In the genomic region with DNA sequence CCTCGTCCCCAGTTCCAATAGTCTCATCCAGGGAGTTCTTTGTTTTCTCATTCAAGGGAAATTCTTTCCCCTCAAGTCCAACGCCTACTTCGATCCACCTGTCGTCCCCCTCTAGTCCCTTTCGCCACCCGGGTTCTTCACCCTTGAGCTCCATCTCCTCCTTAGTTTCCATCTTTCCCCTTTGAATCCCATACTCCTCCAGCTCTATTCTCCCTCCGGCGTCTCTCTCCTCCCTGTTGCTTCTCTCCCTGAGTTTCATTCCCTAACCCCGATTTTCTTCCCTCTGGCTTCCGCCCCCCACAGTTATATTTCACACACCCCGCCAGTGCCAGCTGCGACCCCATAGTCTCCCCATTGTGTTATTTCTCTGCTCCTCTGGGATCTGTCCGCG, we compare ENCODE assay signal across 9 cellular contexts. TPM values are rescaled to one million over a fixed set of nuclear protein-coding genes. Genes with fewer than 3 reads are reported as not detected.
A peak's percentile ranks its signal among the peaks of the same experiment; 100 is the strongest.
DNase-seq lines count a peak whose midpoint lies in the region; ATAC-seq and TF ChIP-seq lines count a peak whose summit lies in the region.
"Had no signal": no experiment of that assay in that cellular context is flagged by ENCODE, and none has a peak within 500 bp of the region (broad histone marks: within the 10 kb centered on the region; RNA-seq: fewer than 3 reads in every experiment).

No MANE protein-coding gene starts in this region.

- H3K4me1 ChIP-seq in SJCRH30 (no peaks in the 10 kb centered on the region), gastroesophageal sphincter (peaks cover 0 to 31% (median 5%) of the 10 kb centered on the region in 3 donors)

- no peaks in the 10 kb centered on the region for H3K36me3 ChIP-seq in SJCRH30
- H3K36me3 ChIP-seq in gastroesophageal sphincter, result peaks cover 0 to 9% of the 10 kb centered on the region in 2 donors

- peaks cover 54% of the 10 kb centered on the region for H3K27me3 Mint-ChIP-seq in activated CD4-positive, alpha-beta T cell treated with anti-CD3 and anti-CD28 coated beads, Interleukin-2, amount 10 ng/mL, durations not matched to agents 7 days and 5 days
- H3K27me3 Mint-ChIP-seq in stimulated activated naive CD8-positive, alpha-beta T cell treated with anti-CD3 and anti-CD28 coated beads, Interleukin-15, amount 100 ng/mL, for 72 hours, result peaks cover 59% of the 10 kb centered on the region

- no peak for TF ChIP-seq CTCF in gastroesophageal sphincter (IDR thresholded peaks at IDR 0.05)

- H3K27me3 ChIP-seq in SJCRH30 (peaks cover 17% of the 10 kb centered on the region), gastroesophageal sphincter (peaks cover 63% of the 10 kb centered on the region)

- H3K4me3 ChIP-seq in SJCRH30, result peak overlapping the region; percentile 59
- peak overlapping the region in 1 of 2 donors; percentile 67 for H3K4me3 ChIP-seq in gastroesophageal sphincter

- H3K4me3 Mint-ChIP-seq in activated CD4-positive, alpha-beta T cell treated with anti-CD3 and anti-CD28 coated beads, Interleukin-2, amount 10 ng/mL, durations not matched to agents 7 days and 5 days, result peak overlapping the region; percentile 79
- peak overlapping the region; percentile 74 to 84 for H3K4me3 Mint-ChIP-seq in stimulated activated naive CD8-positive, alpha-beta T cell treated with anti-CD3 and anti-CD28 coated beads, Interleukin-15, amount 100 ng/mL, for 72 hours

- CTCF ChIA-PET in activated CD4-positive, alpha-beta T cell treated with anti-CD3 and anti-CD28 coated beads, Interleukin-2, amount 10 ng/mL, durations not matched to agents 7 days and 5 days (lab: Charles Lee), result interaction anchor here (1.1 to 1.9 kb wide), 7 partner anchors 15 to 216 kb away, joined by 3 to 7 read pairs (median 4); no protein-coding TSS in a partner anchor

- H3K27ac ChIP-seq in SJCRH30 (no peak overlapping the region), gastroesophageal sphincter (peak overlapping the region in 3 of 4 donors; percentile 77 to 82 (median 82))

- TF ChIP-seq POLR2A in gastroesophageal sphincter (IDR thresholded peaks at IDR 0.05), result no peak

- ATAC-seq in gastroesophageal sphincter (no peak), HG02852 (IDR thresholded peaks at IDR 0.05; ENCODE audit: unreplicated experiment) (no peak), GM21528 (IDR thresholded peaks at IDR 0.05; ENCODE audit: low FRiP score, unreplicated experiment) (no peak)
- ATAC-seq in stimulated activated naive CD8-positive, alpha-beta T cell treated with anti-CD3 and anti-CD28 coated beads, Interleukin-15, amount 100 ng/mL, for 72 hours, result no peak

- peaks cover 49% of the 10 kb centered on the region for H3K4me1 Mint-ChIP-seq in activated CD4-positive, alpha-beta T cell treated with anti-CD3 and anti-CD28 coated beads, Interleukin-2, amount 10 ng/mL, durations not matched to agents 7 days and 5 days
- H3K4me1 Mint-ChIP-seq in stimulated activated naive CD8-positive, alpha-beta T cell treated with anti-CD3 and anti-CD28 coated beads, Interleukin-15, amount 100 ng/mL, for 72 hours, result peaks cover 49% of the 10 kb centered on the region

- WGBS in gastroesophageal sphincter (ENCODE audit: low coverage in 1 of 2), 2 donors, result 12 to 16% methylated on average over 10 to 14 of the region's 14 CpGs

- H3K9me3 ChIP-seq in SJCRH30 (replicated peaks) (no peaks in the 10 kb centered on the region), gastroesophageal sphincter (no peaks in the 10 kb centered on the region)

- no peaks in the 10 kb centered on the region for H3K9me3 Mint-ChIP-seq in activated CD4-positive, alpha-beta T cell treated with anti-CD3 and anti-CD28 coated beads, Interleukin-2, amount 10 ng/mL, durations not matched to agents 7 days and 5 days
- no peaks in the 10 kb centered on the region for H3K9me3 Mint-ChIP-seq in stimulated activated naive CD8-positive, alpha-beta T cell treated with anti-CD3 and anti-CD28 coated beads, Interleukin-15, amount 100 ng/mL, for 72 hours

- H3K27ac Mint-ChIP-seq in activated CD4-positive, alpha-beta T cell treated with anti-CD3 and anti-CD28 coated beads, Interleukin-2, amount 10 ng/mL, durations not matched to agents 7 days and 5 days, result no peak overlapping the region
- H3K27ac Mint-ChIP-seq in stimulated activated naive CD8-positive, alpha-beta T cell treated with anti-CD3 and anti-CD28 coated beads, Interleukin-15, amount 100 ng/mL, for 72 hours, result no peak overlapping the region

- peaks cover 18% of the 10 kb centered on the region for H3K36me3 Mint-ChIP-seq in activated CD4-positive, alpha-beta T cell treated with anti-CD3 and anti-CD28 coated beads, Interleukin-2, amount 10 ng/mL, durations not matched to agents 7 days and 5 days (ENCODE audit: low read depth)

- no peak for DNase-seq in activated CD4-positive, alpha-beta T cell treated with anti-CD3 and anti-CD28 coated beads, Interleukin-2, amount 10 ng/mL, durations not matched to agents 7 days and 5 days
- DNase-seq in activated CD4-positive, alpha-beta T cell treated with anti-CD3 and anti-CD28 coated beads, Interleukin-2, amount 50 U/mL, for 48 hours, result no peak
- no peak for DNase-seq in SJCRH30
- DNase-seq in stimulated activated naive CD8-positive, alpha-beta T cell treated with anti-CD3 and anti-CD28 coated beads, Interleukin-15, amount 100 ng/mL, for 72 hours, result no peak
- DNase-seq in COR-L47 (lab: John Stamatoyannopoulos, UW), result no peak
- DNase-seq: activated CD8-positive, alpha-beta memory T cell treated with anti-CD3 and anti-CD28 coated beads for 24 hours had no signal

- POLR2A ChIA-PET in activated CD4-positive, alpha-beta T cell treated with anti-CD3 and anti-CD28 coated beads, Interleukin-2, amount 10 ng/mL, durations not matched to agents 7 days and 5 days (lab: Charles Lee), result no interaction called here

- TF ChIP-seq EP300 in gastroesophageal sphincter (IDR thresholded peaks at IDR 0.05), result no peak

RNA-seq across cellular contexts. Expression of a gene that starts 0.6 kb away (rescaled TPM):
- total RNA-seq in activated CD4-positive, alpha-beta T cell treated with anti-CD3 and anti-CD28 coated beads, Interleukin-2, amount 10 ng/mL, durations not matched to agents 7 days and 5 days, result under 1 TPM; 0.15 to 0.25 TPM
- total RNA-seq in SJCRH30 (2014; rRNA removed; shearing (Covaris generic)), result 0.18 TPM in 1 of 2 replicates, not detected in the other
- 1 to 10 TPM; 1.1 to 1.7 (median 1.2) TPM for total RNA-seq in gastroesophageal sphincter

RNA-seq across cellular contexts. Expression of a gene that starts 9.7 kb away (rescaled TPM):
- 100 to 1,000 TPM; 146 to 176 TPM for total RNA-seq in activated CD4-positive, alpha-beta T cell treated with anti-CD3 and anti-CD28 coated beads, Interleukin-2, amount 10 ng/mL, durations not matched to agents 7 days and 5 days
- 68.4 and 83.4 TPM in 2 replicates for total RNA-seq in SJCRH30 (2014; rRNA removed; shearing (Covaris generic))
- 10 to 100 TPM; 67.2 to 82.4 (median 72.5) TPM for total RNA-seq in gastroesophageal sphincter

RNA-seq across cellular contexts. Expression of a gene that starts 11.1 kb away (rescaled TPM):
- total RNA-seq in activated CD4-positive, alpha-beta T cell treated with anti-CD3 and anti-CD28 coated beads, Interleukin-2, amount 10 ng/mL, durations not matched to agents 7 days and 5 days, result 10 to 100 TPM; 49.2 to 60.4 TPM
- total RNA-seq in SJCRH30 (2014; rRNA removed; shearing (Covaris generic)), result 11.0 and 12.3 TPM in 2 replicates
- 10 to 100 TPM; 11.8 to 34.4 (median 22.2) TPM for total RNA-seq in gastroesophageal sphincter

RNA-seq across cellular contexts. Expression of a gene that starts 16.8 kb away (rescaled TPM):
- not detected for total RNA-seq in activated CD4-positive, alpha-beta T cell treated with anti-CD3 and anti-CD28 coated beads, Interleukin-2, amount 10 ng/mL, durations not matched to agents 7 days and 5 days
- total RNA-seq in SJCRH30 (2014; rRNA removed; shearing (Covaris generic)), result not detected in 2 replicates
- total RNA-seq in gastroesophageal sphincter, result not detected

RNA-seq across cellular contexts. Expression of a gene that starts 18.7 kb away (rescaled TPM):
- 1 to 10 TPM in 1 of 2 experiments, under 1 TPM in 1; 0.52 to 1.2 TPM for total RNA-seq in activated CD4-positive, alpha-beta T cell treated with anti-CD3 and anti-CD28 coated beads, Interleukin-2, amount 10 ng/mL, durations not matched to agents 7 days and 5 days
- not detected in 2 replicates for total RNA-seq in SJCRH30 (2014; rRNA removed; shearing (Covaris generic))
- not detected for total RNA-seq in gastroesophageal sphincter
